ENCODE assay signal across 1 cellular context in the genomic region with DNA sequence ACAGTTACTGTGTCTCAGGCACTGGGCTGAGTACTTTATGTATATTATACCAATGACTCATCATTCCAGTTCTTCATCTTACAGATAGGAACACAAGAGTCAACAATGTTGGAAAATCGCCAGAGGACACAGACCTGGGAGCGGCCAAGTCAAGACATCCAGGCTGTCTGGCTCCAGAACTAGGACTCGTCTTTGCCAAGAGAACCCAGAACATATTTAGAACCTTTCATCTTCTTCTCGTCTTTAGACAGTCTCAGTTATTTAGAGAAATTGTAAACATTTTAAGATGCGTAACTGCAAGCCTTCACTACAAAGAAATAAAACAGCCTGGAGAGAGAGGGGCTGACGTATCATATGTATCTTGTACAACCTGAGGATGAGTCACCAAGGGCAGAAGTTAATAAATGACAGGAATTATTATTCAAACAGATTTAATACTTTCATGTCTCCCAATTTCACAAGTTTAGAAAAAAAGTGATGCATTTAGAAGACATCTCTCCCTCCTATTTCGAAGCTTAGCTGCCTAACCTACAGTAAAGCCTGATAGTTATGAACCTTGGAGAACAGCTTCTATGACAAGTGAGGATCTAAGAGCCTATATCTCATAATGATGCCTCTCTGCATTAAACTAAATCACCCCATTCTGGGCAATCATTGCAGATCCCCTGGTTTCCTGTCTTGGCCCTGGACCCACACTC.
TF ChIP-seq lines count a peak whose summit lies in the region.

No MANE protein-coding gene starts in this region.

TF ChIP-seq in IMR-90, 13 proteins besides CTCF, POLR2A, EP300 and RAD21:
- TF ChIP-seq MAZ (IDR thresholded peaks at IDR 0.05; ENCODE audit: borderline replicate concordance, low read depth, low read length) (no peak), CEBPB (IDR thresholded peaks at IDR 0.05; ENCODE audit: low read depth, low read length) (no peak), RCOR1 (IDR thresholded peaks at IDR 0.05; ENCODE audit: insufficient replicate concordance, low read length) (no peak), SMC3 (IDR thresholded peaks at IDR 0.05; ENCODE audit: low read depth, low read length) (no peak), MAFK (IDR thresholded peaks at IDR 0.05; ENCODE audit: low read depth, low read length) (no peak), BHLHE40 (IDR thresholded peaks at IDR 0.05; ENCODE audit: low read depth, low read length) (no peak), MXI1 (IDR thresholded peaks at IDR 0.05; ENCODE audit: borderline replicate concordance, low read depth, low read length) (no peak), CHD1 (IDR thresholded peaks at IDR 0.05; ENCODE audit: low read depth, low read length) (no peak), ELK1 (IDR thresholded peaks at IDR 0.05; ENCODE audit: borderline replicate concordance, low read depth, low read length) (no peak), NFE2L2 (IDR thresholded peaks at IDR 0.05; ENCODE audit: low read depth, low read length) (no peak), RFX5 (IDR thresholded peaks at IDR 0.05; ENCODE audit: low read depth, low read length) (no peak), FOS (IDR thresholded peaks at IDR 0.05; ENCODE audit: low read depth, low read length) (no peak)
- TF ChIP-seq, protein P1, sequence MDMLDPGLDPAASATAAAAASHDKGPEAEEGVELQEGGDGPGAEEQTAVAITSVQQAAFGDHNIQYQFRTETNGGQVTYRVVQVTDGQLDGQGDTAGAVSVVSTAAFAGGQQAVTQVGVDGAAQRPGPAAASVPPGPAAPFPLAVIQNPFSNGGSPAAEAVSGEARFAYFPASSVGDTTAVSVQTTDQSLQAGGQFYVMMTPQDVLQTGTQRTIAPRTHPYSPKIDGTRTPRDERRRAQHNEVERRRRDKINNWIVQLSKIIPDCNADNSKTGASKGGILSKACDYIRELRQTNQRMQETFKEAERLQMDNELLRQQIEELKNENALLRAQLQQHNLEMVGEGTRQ (IDR thresholded peaks at IDR 0.05; ENCODE audit: low read depth, low read length), result no peak
TF ChIP-seq in IMR-90: peak in this region for 0.
